ENCODE assay signal across 8 cellular contexts in genomic region chr10:78000206-78000605, GRCh38.
"Had no signal": no experiment of that assay in that cellular context is flagged by ENCODE, and none has a peak within 500 bp of the region (broad histone marks: within the 10 kb centered on the region; RNA-seq: fewer than 3 reads in every experiment).

No MANE protein-coding gene starts in this region.

- H3K4me3 ChIP-seq: GM23338, K562 had no signal

- H3K4me2 ChIP-seq: GM23338 had no signal

- H3K4me1 Mint-ChIP-seq: GM23338, H9 had no signal

- H3K4me3 Mint-ChIP-seq: GM23338, H9 had no signal

- DNase-seq: H9, HCEC 1CT, IMR-90 had no signal

- H3K27ac Mint-ChIP-seq: GM23338, H9 had no signal

- ATAC-seq: GM23338, K562 had no signal

- H2AFZ ChIP-seq: GM23338 had no signal

- FAIRE-seq: H1, H54, HTR-8/SVneo, K562 had no signal

- H3K9me3 Mint-ChIP-seq: GM23338, H9 had no signal
